ENCODE assay signal across 11 cellular contexts in genomic region chr2:231602874-231603467, GRCh38. TPM values are rescaled to one million over a fixed set of nuclear protein-coding genes. Genes with fewer than 3 reads are reported as not detected.
DNase-seq lines count a peak whose midpoint lies in the region; ATAC-seq and TF ChIP-seq lines count a peak whose summit lies in the region.
"Had no signal": no experiment of that assay in that cellular context is flagged by ENCODE, and none has a peak within 500 bp of the region (broad histone marks: within the 10 kb centered on the region; RNA-seq: fewer than 3 reads in every experiment).

No MANE protein-coding gene starts in this region.

- H3K27ac ChIP-seq in CD4-positive, alpha-beta T cell (ENCODE audit: low read depth, low read length), result no peak overlapping the region
- H3K27ac ChIP-seq in Peyer's patch (peak overlapping the region; percentile 75 to 97 (median 92)), gastroesophageal sphincter (peak overlapping the region; percentile 95 to 100 (median 100))

- TF ChIP-seq POLR2A in Peyer's patch (IDR thresholded peaks at IDR 0.05) (no peak), gastroesophageal sphincter (IDR thresholded peaks at IDR 0.05) (no peak)

- no peaks in the 10 kb centered on the region for H3K27me3 Mint-ChIP-seq in CD4-positive, alpha-beta T cell

- H3K27ac Mint-ChIP-seq in CD4-positive, alpha-beta T cell, result peak overlapping the region; percentile 25

- H3K4me3 ChIP-seq in Peyer's patch (no peak overlapping the region), gastroesophageal sphincter (no peak overlapping the region)

- H3K4me1 Mint-ChIP-seq in CD4-positive, alpha-beta T cell (ENCODE audit: low read depth), result peaks cover 12% of the 10 kb centered on the region

- no peak for TF ChIP-seq CTCF in CD4-positive, alpha-beta T cell (IDR thresholded peaks at IDR 0.05)
- TF ChIP-seq CTCF in Peyer's patch (IDR thresholded peaks at IDR 0.05) (no peak), gastroesophageal sphincter (IDR thresholded peaks at IDR 0.05) (no peak)

- WGBS in gastroesophageal sphincter (ENCODE audit: low coverage in 1 of 2), 2 donors, result 75% methylated on average over 6 of the region's 6 CpGs; no CpG with 5 or more reads in 1 of the 2 donors

- no peak for TF ChIP-seq EP300 in gastroesophageal sphincter (IDR thresholded peaks at IDR 0.05)

- H3K9me3 Mint-ChIP-seq in CD4-positive, alpha-beta T cell, result no peaks in the 10 kb centered on the region

- intact Hi-C loops in CD4-positive, alpha-beta T cell (cut with DNase I, micrococcal nuclease), result loop anchor here in 1 of 2 experiments (5.0 kb wide), 2 partner anchors 121 to 136 kb away; no protein-coding TSS in a partner anchor

- H3K9me3 ChIP-seq in CD4-positive, alpha-beta T cell (ENCODE audit: control insufficient read depth, low read length), result no peaks in the 10 kb centered on the region
- H3K9me3 ChIP-seq in Peyer's patch (no peaks in the 10 kb centered on the region), gastroesophageal sphincter (no peaks in the 10 kb centered on the region)

- H3K4me1 ChIP-seq in Peyer's patch (peaks cover 0 to 22% (median 7%) of the 10 kb centered on the region in 4 donors), gastroesophageal sphincter (peaks cover 0 to 68% (median 25%) of the 10 kb centered on the region in 3 donors)

- ATAC-seq in CD4-positive, alpha-beta T cell (ENCODE audit: poor library complexity), result no peak
- ATAC-seq in gastroesophageal sphincter, result no peak
- ATAC-seq in GM19397 (IDR thresholded peaks at IDR 0.05; ENCODE audit: unreplicated experiment), result no peak

- peak overlapping the region; percentile 65 for H3K4me3 Mint-ChIP-seq in CD4-positive, alpha-beta T cell

- POLR2A ChIA-PET in CD4-positive, alpha-beta T cell (lab: Charles Lee), result interaction anchor here (1.8 kb wide), 1 partner anchor 139 kb away, joined by 6 read pairs; the partner anchor contains the start of gene NCL

- CTCF ChIA-PET in CD4-positive, alpha-beta T cell (lab: Charles Lee), result interaction anchor here (0.7 to 1.7 kb wide), 2 partner anchors 56 to 198 kb away, joined by 3 to 4 read pairs; no protein-coding TSS in a partner anchor

- no peak for DNase-seq in CD4-positive, alpha-beta T cell
- DNase-seq in Peyer's patch (no peak), retina (peak; percentile 82), GM19238 (ENCODE audit: insufficient read length, low spot score) (no peak), activated gamma-delta T cell (lab: John Stamatoyannopoulos, UW) (no peak)
- DNase-seq in activated CD4-positive, CD25-positive, alpha-beta regulatory T cell treated with anti-CD3 and anti-CD28 coated beads, Interleukin-2, amount 50 U/mL, for 72 hours, result no peak
- DNase-seq: activated effector memory CD4-positive, alpha-beta T cell treated with Interleukin-2 at 50 U/mL for 16 hours had no signal

- no peaks in the 10 kb centered on the region for H3K36me3 Mint-ChIP-seq in CD4-positive, alpha-beta T cell (ENCODE audit: low read depth)

- H3K36me3 ChIP-seq in Peyer's patch, result no peaks in the 10 kb centered on the region
- no peaks in the 10 kb centered on the region for H3K36me3 ChIP-seq in gastroesophageal sphincter

- no peaks in the 10 kb centered on the region for H3K27me3 ChIP-seq in CD4-positive, alpha-beta T cell (ENCODE audit: control insufficient read depth, insufficient read depth, low read length)
- H3K27me3 ChIP-seq in Peyer's patch (no peaks in the 10 kb centered on the region), gastroesophageal sphincter (no peaks in the 10 kb centered on the region)

RNA-seq across cellular contexts. Expression of gene TEX44, which starts 10.3 kb away (rescaled TPM):
- not detected for total RNA-seq in CD4-positive, alpha-beta T cell
- total RNA-seq in Peyer's patch (not detected), gastroesophageal sphincter (not detected)
- total RNA-seq: epithelial cell of proximal tubule, H4 had no signal
